1 cellular context compared by ENCODE assay signal in the genomic region with DNA sequence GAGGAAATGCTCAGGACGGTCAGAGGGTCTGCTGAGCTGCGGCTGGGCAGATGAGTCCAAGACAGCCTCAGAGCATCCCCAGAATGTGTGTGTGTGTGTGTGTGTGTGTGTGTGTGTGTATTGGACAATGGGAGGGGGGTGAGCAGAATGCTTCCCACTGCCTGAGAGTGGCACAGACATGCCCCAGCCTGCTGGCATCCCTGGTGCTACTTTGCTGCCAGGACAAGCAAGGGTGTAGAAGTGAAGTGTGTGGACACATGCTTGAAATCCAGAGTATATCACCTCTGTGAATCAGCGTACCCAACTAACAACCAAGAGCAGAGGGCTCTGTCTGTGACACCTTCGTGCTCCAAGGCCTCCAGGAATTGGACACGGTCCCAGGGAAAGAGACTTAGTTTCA.
TF ChIP-seq lines count a peak whose summit lies in the region.

No MANE protein-coding gene starts in this region.

TF ChIP-seq in H1, 55 proteins besides CTCF, POLR2A, EP300 and RAD21:
- TF ChIP-seq SAP30 (IDR thresholded peaks at IDR 0.05; ENCODE audit: insufficient read depth, insufficient replicate concordance, low read length) (no peak), ZNF274 (IDR thresholded peaks at IDR 0.05; ENCODE audit: borderline replicate concordance, extremely low read depth, low read length) (no peak), HDAC6 (IDR thresholded peaks at IDR 0.05; ENCODE audit: low read depth, low read length) (no peak), EGR1 (IDR thresholded peaks at IDR 0.05; ENCODE audit: borderline replicate concordance, low read depth, low read length) (no peak), MAX (IDR thresholded peaks at IDR 0.05) (no peak), KDM1A (IDR thresholded peaks at IDR 0.05; ENCODE audit: borderline replicate concordance, low read length) (no peak), NRF1 (IDR thresholded peaks at IDR 0.05; ENCODE audit: low read depth, low read length) (no peak)
